19 cellular contexts compared by ENCODE assay signal in genomic region chr2:68857855-68858456, GRCh38. TPM values are rescaled to one million over a fixed set of nuclear protein-coding genes. Genes with fewer than 3 reads are reported as not detected.
DNase-seq lines count a peak whose midpoint lies in the region; ATAC-seq and TF ChIP-seq lines count a peak whose summit lies in the region.
"Had no signal": no experiment of that assay in that cellular context is flagged by ENCODE, and none has a peak within 500 bp of the region (broad histone marks: within the 10 kb centered on the region; RNA-seq: fewer than 3 reads in every experiment).

No MANE protein-coding gene starts in this region.

- no peaks in the 10 kb centered on the region for H3K79me2 ChIP-seq in mammary epithelial cell (ENCODE audit: insufficient read depth, low read length)

- in situ Hi-C loops in mammary epithelial cell (cut with MboI; ENCODE audit: low sequenced_read_pairs in 2 of 2) = no loop called here

- H3K27me3 Mint-ChIP-seq in type B pancreatic cell = peaks cover 12% of the 10 kb centered on the region
- H3K27me3 Mint-ChIP-seq: activated naive CD8-positive, alpha-beta T cell had no signal

- CTCF ChIA-PET in mammary epithelial cell (lab: Charles Lee; ENCODE audit: low non-redundant PET) = no interaction called here

- no peak overlapping the region for H2AFZ ChIP-seq in mammary epithelial cell (ENCODE audit: low read depth, low read length)

- dilution Hi-C loops in mammary epithelial cell (cut with HindIII; ENCODE audit: low sequenced_read_pairs) = no loop called here

- H3K4me3 ChIP-seq in BLaER1 treated with 17β-estradiol and CSF1 and Interleukin-3, amounts not matched to agents 10 nM and 100 nM = no peak overlapping the region
- no peak overlapping the region for H3K4me3 ChIP-seq in mammary epithelial cell (replicated peaks in 1 of 3; ENCODE audit: insufficient read depth in 1 of 3, low read depth in 2 of 3, low read length in 3 of 3)

- no peaks in the 10 kb centered on the region for H3K9me3 ChIP-seq in BLaER1 treated with 17β-estradiol and CSF1 and Interleukin-3, amounts not matched to agents 10 nM and 100 nM (replicated peaks in 1 of 11)
- no peaks in the 10 kb centered on the region for H3K9me3 ChIP-seq in mammary epithelial cell (replicated peaks; ENCODE audit: insufficient read depth, low read length)
- H3K9me3 ChIP-seq: BE2C had no signal

- H3K27me3 ChIP-seq in BLaER1 treated with 17β-estradiol and CSF1 and Interleukin-3, amounts not matched to agents 10 nM and 100 nM = no peaks in the 10 kb centered on the region
- no peaks in the 10 kb centered on the region for H3K27me3 ChIP-seq in mammary epithelial cell (ENCODE audit: insufficient read depth, low read length)
- H3K27me3 ChIP-seq: BE2C had no signal

- DNase-seq in NOMO-1 (lab: John Stamatoyannopoulos, UW; ENCODE audit: unreplicated experiment in 2 of 2) (peak; percentile 8 to 74), iris pigment epithelial cell (ENCODE audit: low read depth) (peak; percentile 40), type B pancreatic cell (ENCODE audit: extremely low spot score, unreplicated experiment) (no peak), mammary epithelial cell (no peak), pons (ENCODE audit: low spot score) (no peak), COLO668 (lab: John Stamatoyannopoulos, UW; ENCODE audit: unreplicated experiment) (no peak)
- DNase-seq: activated CD4-positive, alpha-beta T cell treated with anti-CD3 and anti-CD28 coated beads for 48 hours; BE2C; dermis blood vessel endothelial cell; islet precursor cell; naive thymus-derived CD8-positive, alpha-beta T cell; NCI-H1436; SW 1271 had no signal

- H3K27ac ChIP-seq in BLaER1 treated with 17β-estradiol and CSF1 and Interleukin-3, amounts not matched to agents 10 nM and 100 nM = peak overlapping the region in 9 of 11 experiments; percentile 41 to 84 (median 70); a peak in 17 of 22 replicates
- no peak overlapping the region for H3K27ac ChIP-seq in mammary epithelial cell (ENCODE audit: insufficient read depth, low read depth, low read length)
- H3K27ac ChIP-seq: foreskin keratinocyte had no signal

- peaks cover 3% of the 10 kb centered on the region for H3K9me3 Mint-ChIP-seq in type B pancreatic cell
- H3K9me3 Mint-ChIP-seq: naive thymus-derived CD8-positive, alpha-beta T cell had no signal

- BruUV-seq in mammary epithelial cell (replicated peaks; lab: Mats Ljungman, UMichigan) = no TSS peak

- no peaks in the 10 kb centered on the region for H3K36me3 ChIP-seq in BLaER1 treated with 17β-estradiol and CSF1 and Interleukin-3, amounts not matched to agents 10 nM and 100 nM
- no peaks in the 10 kb centered on the region for H3K36me3 ChIP-seq in mammary epithelial cell (ENCODE audit: insufficient read depth, low read length)
- H3K36me3 ChIP-seq: BE2C had no signal

- H4K20me1 ChIP-seq in BLaER1 treated with 17β-estradiol and CSF1 and Interleukin-3, amounts not matched to agents 10 nM and 100 nM = no peaks in the 10 kb centered on the region
- H4K20me1 ChIP-seq in mammary epithelial cell (ENCODE audit: insufficient read depth, low read length) = no peaks in the 10 kb centered on the region

- intact Hi-C loops in mammary epithelial cell (cut with micrococcal nuclease) = no loop called here

- WGBS in mammary epithelial cell (ENCODE audit: low coverage, missing lambda C conversion rate) = 95% methylated on average over 4 of the region's 4 CpGs

- peak; percentile 53 for ATAC-seq in GM18907 (IDR thresholded peaks at IDR 0.05; ENCODE audit: unreplicated experiment)
- ATAC-seq: foreskin keratinocyte had no signal

- H3K4me1 Mint-ChIP-seq in type B pancreatic cell (ENCODE audit: unreplicated experiment) = peaks cover 18% of the 10 kb centered on the region

- H3K4me1 ChIP-seq in BLaER1 treated with 17β-estradiol and CSF1 and Interleukin-3, amounts not matched to agents 10 nM and 100 nM = peaks cover 8 to 75% (median 32%) of the 10 kb centered on the region in 10 experiments
- no peaks in the 10 kb centered on the region for H3K4me1 ChIP-seq in mammary epithelial cell (ENCODE audit: insufficient read depth, low read length)
- H3K4me1 ChIP-seq: BE2C, foreskin keratinocyte had no signal

- H3K36me3 Mint-ChIP-seq in type B pancreatic cell = no peaks in the 10 kb centered on the region
- H3K36me3 Mint-ChIP-seq: activated naive CD8-positive, alpha-beta T cell had no signal

- H3K9ac ChIP-seq in BLaER1 treated with 17β-estradiol and CSF1 and Interleukin-3, amounts not matched to agents 10 nM and 100 nM = peak overlapping the region in 4 of 11 experiments; percentile 42 to 72 (median 52); a peak in 6 of 22 replicates
- no peak overlapping the region for H3K9ac ChIP-seq in mammary epithelial cell (ENCODE audit: insufficient read depth, low read length)

- peak overlapping the region; percentile 49 to 80 (median 63) for H3K4me2 ChIP-seq in BLaER1 treated with 17β-estradiol and CSF1 and Interleukin-3, amounts not matched to agents 10 nM and 100 nM
- no peak overlapping the region for H3K4me2 ChIP-seq in mammary epithelial cell (ENCODE audit: insufficient read depth, low read depth, low read length)

- H3K4me3 Mint-ChIP-seq in type B pancreatic cell = no peak overlapping the region
- H3K4me3 Mint-ChIP-seq: activated naive CD8-positive, alpha-beta T cell; naive thymus-derived CD8-positive, alpha-beta T cell had no signal

- TF ChIP-seq CTCF in type B pancreatic cell (conservative IDR thresholded peaks at IDR 0.05) = no peak
- TF ChIP-seq CTCF in mammary epithelial cell (conservative IDR thresholded peaks at IDR 0.05 in 1 of 2, IDR thresholded peaks at IDR 0.05 in 1 of 2; ENCODE audit: extremely low read depth in 1 of 2, insufficient read depth in 1 of 2, low read depth in 1 of 2, low read length in 2 of 2) = no peak

- no peak overlapping the region for H3K27ac Mint-ChIP-seq in type B pancreatic cell
- H3K27ac Mint-ChIP-seq: activated naive CD8-positive, alpha-beta T cell had no signal

RNA-seq across cellular contexts. Expression of gene BMP10, which starts 13.2 kb away (rescaled TPM):
- total RNA-seq in type B pancreatic cell (ENCODE audit: low replicate concordance) (0.36 TPM in 1 of 2 replicates, not detected in the other), mammary epithelial cell (under 1 TPM in 1 of 2 donors, not detected in 1; under 0.01 TPM)
- not detected for polyA plus RNA-seq in mammary epithelial cell
- polyA minus RNA-seq in mammary epithelial cell = not detected
- total RNA-seq: dermis blood vessel endothelial cell; foreskin keratinocyte; HT-29; naive thymus-derived CD8-positive, alpha-beta T cell; skeletal muscle tissue had no signal
- polyA plus RNA-seq: foreskin keratinocyte; naive thymus-derived CD8-positive, alpha-beta T cell had no signal

Comparison
In these comparisons a context has a peak if more than half of its experiments do, and no peak if none do; other contexts are left out.
1. DNase-seq: peak in NOMO-1 (2 of 2) and iris pigment epithelial cell (single experiment); none in type B pancreatic cell (single experiment), mammary epithelial cell (single experiment), pons (single experiment) and COLO668 (single experiment).